14 cellular contexts compared by ENCODE assay signal in the genomic region with DNA sequence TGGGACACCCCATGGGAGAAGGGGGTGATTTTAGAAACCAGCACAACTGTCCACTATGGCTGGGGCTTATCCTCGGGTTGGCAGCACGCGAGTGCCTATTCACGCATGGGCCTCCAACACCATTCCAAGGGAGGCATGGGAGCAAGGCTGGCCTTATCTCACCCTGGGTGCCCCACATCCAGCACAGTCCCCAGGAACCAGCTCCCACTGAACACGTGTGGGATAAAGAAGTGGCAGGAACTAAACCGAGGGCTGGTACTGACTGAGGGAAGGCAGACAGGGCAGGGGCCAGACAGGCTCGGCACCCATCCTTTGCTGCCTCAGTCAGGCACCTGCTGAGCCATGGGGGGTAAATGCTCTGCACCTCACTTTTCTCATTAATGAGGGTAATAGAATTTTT. TPM values are rescaled to one million over a fixed set of nuclear protein-coding genes. Genes with fewer than 3 reads are reported as not detected.
DNase-seq lines count a peak whose midpoint lies in the region; ATAC-seq and TF ChIP-seq lines count a peak whose summit lies in the region.
"Had no signal": no experiment of that assay in that cellular context is flagged by ENCODE, and none has a peak within 500 bp of the region (broad histone marks: within the 10 kb centered on the region; RNA-seq: fewer than 3 reads in every experiment).

No MANE protein-coding gene starts in this region.

- TF ChIP-seq CTCF in OCI-LY3 (IDR thresholded peaks at IDR 0.05; ENCODE audit: low read depth, low read length) (no peak), body of pancreas (IDR thresholded peaks at IDR 0.05) (no peak), GM10266 (IDR thresholded peaks at IDR 0.05; ENCODE audit: control insufficient read depth, insufficient read depth, low read depth, missing control alignments) (no peak)

- ATAC-seq in body of pancreas, result no peak

- WGBS in body of pancreas, 2 donors, result 88 to 94% methylated on average over 6 to 7 of the region's 7 CpGs

- intact Hi-C loops in body of pancreas (cut with DNase I), result no loop called here

- no peak overlapping the region for H2AFZ ChIP-seq in OCI-LY3 (ENCODE audit: low read depth, low read length)

- H3K4me2 ChIP-seq in OCI-LY3 (ENCODE audit: low read length), result peak overlapping the region; percentile 70; the same call in 1 of the 2 replicates

- H3K4me3 ChIP-seq in OCI-LY3 (ENCODE audit: low read length) (no peak overlapping the region), body of pancreas (no peak overlapping the region), mucosa of stomach (ENCODE audit: low read length) (no peak overlapping the region)
- H3K4me3 ChIP-seq: GM12878, K562 had no signal

- H3K79me2 ChIP-seq in OCI-LY3 (ENCODE audit: low read length), result no peaks in the 10 kb centered on the region

- no peak for TF ChIP-seq POLR2A in body of pancreas (IDR thresholded peaks at IDR 0.05)

- H3K9ac ChIP-seq in OCI-LY3 (ENCODE audit: low read length), result no peak overlapping the region
- H3K9ac ChIP-seq in mucosa of stomach (ENCODE audit: low read length), result peak overlapping the region; percentile 11

- no peaks in the 10 kb centered on the region for H4K20me1 ChIP-seq in OCI-LY3 (ENCODE audit: insufficient read depth, low read length)

- H3K27me3 ChIP-seq in OCI-LY3 (ENCODE audit: low read depth, low read length) (no peaks in the 10 kb centered on the region), body of pancreas (no peaks in the 10 kb centered on the region), mucosa of stomach (ENCODE audit: control insufficient read depth, insufficient read depth, low read length) (no peaks in the 10 kb centered on the region)

- H3K4me1 ChIP-seq in OCI-LY3 (ENCODE audit: low read length), result peaks cover 71% of the 10 kb centered on the region
- H3K4me1 ChIP-seq in body of pancreas, result peaks cover 66% of the 10 kb centered on the region
- H3K4me1 ChIP-seq in mucosa of stomach (ENCODE audit: control insufficient read depth, insufficient read depth, low read length), result peaks cover 45% of the 10 kb centered on the region

- peaks cover 13% of the 10 kb centered on the region; the same call in 1 of the 2 replicates for H3K9me3 ChIP-seq in OCI-LY3 (ENCODE audit: insufficient read depth, low read length)
- H3K9me3 ChIP-seq in body of pancreas, result no peaks in the 10 kb centered on the region
- no peaks in the 10 kb centered on the region for H3K9me3 ChIP-seq in mucosa of stomach (ENCODE audit: control insufficient read depth, low read length)

- peak overlapping the region; percentile 63; the same call in 1 of the 2 replicates for H3K27ac ChIP-seq in OCI-LY3 (ENCODE audit: low read length)
- peak overlapping the region in 3 of 4 donors; percentile 50 to 93 (median 84) for H3K27ac ChIP-seq in body of pancreas
- H3K27ac ChIP-seq: HL-60 had no signal

- H3K36me3 ChIP-seq in OCI-LY3 (replicated peaks; ENCODE audit: low read depth, low read length) (peaks cover 8% of the 10 kb centered on the region), body of pancreas (replicated peaks in 1 of 2; ENCODE audit: insufficient read depth in 1 of 2, low read depth in 2 of 2) (no peaks in the 10 kb centered on the region), mucosa of stomach (ENCODE audit: control insufficient read depth, insufficient read depth, low read length) (no peaks in the 10 kb centered on the region)

- no peak for DNase-seq in body of pancreas
- no peak for DNase-seq in GM19240 (ENCODE audit: insufficient read length, low spot score)
- DNase-seq in GM10266 (ENCODE audit: extremely low spot score), result no peak
- no peak for DNase-seq in hypothalamus (lab: John Stamatoyannopoulos, UW)
- no peak for DNase-seq in NCI-H446 (lab: John Stamatoyannopoulos, UW)
- DNase-seq: NCI-H1694 treated with DMSO at 0.1 percent for 48 hours, NCI-H446 treated with DMSO at 0.1 percent for 48 hours, NCI-H748 treated with DMSO at 0.1 percent for 48 hours had no signal

RNA-seq across cellular contexts. Expression of gene GPR78, which starts 43.7 kb away (rescaled TPM):
- total RNA-seq in body of pancreas, result not detected
- total RNA-seq: GM12878, MCF 10A had no signal

RNA-seq across cellular contexts. Expression of gene CPZ, which starts 56.1 kb away (rescaled TPM):
- total RNA-seq in body of pancreas, result under 1 TPM; 0.66 to 0.78 TPM
- total RNA-seq: GM12878, MCF 10A had no signal
